In the genomic region with DNA sequence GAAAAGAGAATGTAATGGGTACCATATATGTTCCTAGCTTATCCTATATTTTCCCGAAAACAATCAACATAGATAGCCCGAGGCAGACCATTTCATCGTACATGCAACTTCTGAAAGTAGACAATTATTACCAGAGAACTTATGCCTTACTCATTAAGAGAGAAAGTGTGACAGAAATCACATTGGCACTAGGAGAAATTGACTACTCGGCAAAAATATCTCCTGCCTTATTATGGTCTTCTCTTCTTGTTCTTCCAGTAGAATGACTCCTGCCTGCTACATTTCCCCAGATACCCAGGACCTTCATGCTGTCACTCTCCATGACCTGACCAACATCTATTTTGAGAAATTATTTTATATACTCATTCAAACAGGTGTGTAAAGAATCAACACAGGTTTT, we compare ENCODE assay signal across 8 cellular contexts.
"Had no signal": no experiment of that assay in that cellular context is flagged by ENCODE, and none has a peak within 500 bp of the region (broad histone marks: within the 10 kb centered on the region; RNA-seq: fewer than 3 reads in every experiment).

No MANE protein-coding gene starts in this region.

- H3K4me2 ChIP-seq: KMS-11 had no signal

- ATAC-seq: HepG2, K562 had no signal

- H3K4me3 ChIP-seq: K562 had no signal

- H3K9ac ChIP-seq: KMS-11 had no signal

- H3K27ac ChIP-seq: HL-60, KMS-11 had no signal

- FAIRE-seq: HepG2, HTR-8/SVneo, K562 had no signal

- H3K9me3 Mint-ChIP-seq: IgD-negative memory B cell had no signal

- H3K4me3 Mint-ChIP-seq: IgD-negative memory B cell had no signal

- DNase-seq: KBM-7, KG1 had no signal

- H3K27me3 Mint-ChIP-seq: IgD-negative memory B cell had no signal
